In the genomic region with DNA sequence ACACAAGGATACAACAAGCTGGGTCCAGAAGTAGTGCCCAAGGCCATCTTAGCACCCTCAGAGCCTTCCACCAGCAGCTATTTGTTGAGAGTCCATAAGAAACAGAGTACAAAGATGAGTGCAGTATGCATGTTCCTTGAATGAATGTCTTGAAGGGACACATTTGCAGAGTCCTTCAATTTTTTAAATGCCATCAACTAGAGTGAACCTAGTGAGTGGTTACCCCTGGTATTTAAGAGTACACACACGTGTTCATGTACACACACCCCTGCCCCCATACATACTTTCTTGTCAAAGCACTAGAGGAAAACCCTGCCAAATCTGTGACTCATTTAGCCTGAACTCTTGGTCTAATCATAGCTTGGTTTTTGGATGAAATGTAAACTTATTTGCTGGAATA, we compare ENCODE assay signal across 13 cellular contexts.
DNase-seq lines count a peak whose midpoint lies in the region; ATAC-seq, FAIRE-seq and TF ChIP-seq lines count a peak whose summit lies in the region.
"Had no signal": no experiment of that assay in that cellular context is flagged by ENCODE, and none has a peak within 500 bp of the region (broad histone marks: within the 10 kb centered on the region; RNA-seq: fewer than 3 reads in every experiment).

No MANE protein-coding gene starts in this region.

- H3K9me3 ChIP-seq in HEK293 (ENCODE audit: control insufficient read depth, insufficient read depth, low read depth, low read length) (no peaks in the 10 kb centered on the region), astrocyte (ENCODE audit: insufficient read depth, low read depth, low read length) (no peaks in the 10 kb centered on the region), hepatocyte (ENCODE audit: low read depth) (no peaks in the 10 kb centered on the region), tibial nerve (no peaks in the 10 kb centered on the region)

- WGBS in hepatocyte (ENCODE audit: low lambda C conversion rate, missing lambda C conversion rate): 11% methylated on average over 1 of the region's 1 CpG
- 8 to 38% methylated on average over 1 of the region's 1 CpG for WGBS in tibial nerve, 2 donors

- H3K79me2 ChIP-seq in astrocyte (ENCODE audit: insufficient read depth, low read length): no peaks in the 10 kb centered on the region
- no peaks in the 10 kb centered on the region for H3K79me2 ChIP-seq in hepatocyte

- no peaks in the 10 kb centered on the region for H3K9me2 ChIP-seq in hepatocyte (replicated peaks; ENCODE audit: insufficient read depth)

- H3K27me3 Mint-ChIP-seq in astrocyte (ENCODE audit: low read depth, unreplicated experiment): no peaks in the 10 kb centered on the region
- H3K27me3 Mint-ChIP-seq in stimulated activated naive B cell treated with anti-CD40 and anti-IgM and Interleukin-4, amounts not matched to agents 10 μg/mL and 1 μg/mL and 100 μg/mL, for 72 hours: no peaks in the 10 kb centered on the region
- H3K27me3 Mint-ChIP-seq: T-helper 17 cell had no signal

- TF ChIP-seq CTCF in HEK293 (tag by site-specific recombination; IDR thresholded peaks at IDR 0.05) (no peak), astrocyte (IDR thresholded peaks at IDR 0.05; ENCODE audit: insufficient read depth, low read depth, low read length) (no peak), hepatocyte (IDR thresholded peaks at IDR 0.05; ENCODE audit: poor library complexity) (no peak), tibial nerve (IDR thresholded peaks at IDR 0.05) (no peak)

- H3K27ac ChIP-seq in HEK293 (ENCODE audit: extremely low read depth, low read depth, low read length): no peak overlapping the region
- peak overlapping the region; percentile 59 for H3K27ac ChIP-seq in astrocyte (ENCODE audit: low read depth, low read length)
- no peak overlapping the region for H3K27ac ChIP-seq in hepatocyte
- H3K27ac ChIP-seq in tibial nerve: peak overlapping the region in 3 of 4 donors; percentile 8 to 58 (median 23)

- H3K9me3 Mint-ChIP-seq in astrocyte (ENCODE audit: unreplicated experiment): peaks cover 2% of the 10 kb centered on the region
- H3K9me3 Mint-ChIP-seq in stimulated activated naive B cell treated with anti-CD40 and anti-IgM and Interleukin-4, amounts not matched to agents 10 μg/mL and 1 μg/mL and 100 μg/mL, for 72 hours: no peaks in the 10 kb centered on the region

- TF ChIP-seq POLR2A in tibial nerve (IDR thresholded peaks at IDR 0.05): no peak

- POLR2A ChIA-PET in HEK293 (lab: Yijun Ruan, JAX): interaction anchor here (0.6 kb wide), 1 partner anchor 137 kb away, joined by 4 read pairs; no protein-coding TSS in a partner anchor

- no peak for TF ChIP-seq EP300 in tibial nerve (IDR thresholded peaks at IDR 0.05)

- peak overlapping the region; percentile 64 for H3K27ac Mint-ChIP-seq in astrocyte (ENCODE audit: unreplicated experiment)
- H3K27ac Mint-ChIP-seq in stimulated activated naive B cell treated with anti-CD40 and anti-IgM and Interleukin-4, amounts not matched to agents 10 μg/mL and 1 μg/mL and 100 μg/mL, for 72 hours: no peak overlapping the region
- H3K27ac Mint-ChIP-seq: T-helper 17 cell had no signal

- peaks cover 1% of the 10 kb centered on the region for H3K36me3 Mint-ChIP-seq in astrocyte (ENCODE audit: low read depth, unreplicated experiment)
- no peaks in the 10 kb centered on the region for H3K36me3 Mint-ChIP-seq in stimulated activated naive B cell treated with anti-CD40 and anti-IgM and Interleukin-4, amounts not matched to agents 10 μg/mL and 1 μg/mL and 100 μg/mL, for 72 hours

- peak; percentile 77 for FAIRE-seq in astrocyte (lab: Jason Lieb, UNC)
- FAIRE-seq: frontal cortex had no signal

- H3K36me3 ChIP-seq in HEK293 (ENCODE audit: control insufficient read depth in 2 of 2, insufficient read depth in 1 of 2, low read length in 2 of 2) (no peaks in the 10 kb centered on the region), astrocyte (ENCODE audit: insufficient read depth, low read length) (no peaks in the 10 kb centered on the region), hepatocyte (replicated peaks; ENCODE audit: insufficient read depth, low read depth) (no peaks in the 10 kb centered on the region), tibial nerve (no peaks in the 10 kb centered on the region)

- CTCF ChIA-PET in HEK293 (lab: Yijun Ruan, JAX): interaction anchor here (1.5 kb wide), 1 partner anchor 41 kb away, joined by 6 read pairs; no protein-coding TSS in a partner anchor

- H3K4me3 ChIP-seq in HEK293 (ENCODE audit: low read depth, low read length) (no peak overlapping the region), astrocyte (ENCODE audit: insufficient read depth, low read depth, low read length) (no peak overlapping the region), hepatocyte (no peak overlapping the region), tibial nerve (no peak overlapping the region)
- H3K4me3 ChIP-seq: skin epidermis had no signal

- H3K27me3 ChIP-seq in astrocyte (ENCODE audit: insufficient read depth, low read length) (no peaks in the 10 kb centered on the region), hepatocyte (no peaks in the 10 kb centered on the region), tibial nerve (no peaks in the 10 kb centered on the region)

- H4K20me1 ChIP-seq in astrocyte (ENCODE audit: insufficient read depth, low read length) (no peaks in the 10 kb centered on the region), hepatocyte (ENCODE audit: insufficient read depth, poor library complexity, severe bottlenecking) (no peaks in the 10 kb centered on the region)

- peak overlapping the region; percentile 25 for H3K9ac ChIP-seq in astrocyte (ENCODE audit: low read length)

- H3K4me2 ChIP-seq in astrocyte (ENCODE audit: low read length) (peak overlapping the region; percentile 64), hepatocyte (no peak overlapping the region)

- no peak for ATAC-seq in stimulated activated naive B cell treated with anti-CD40 and anti-IgM and Interleukin-4, amounts not matched to agents 10 μg/mL and 1 μg/mL and 100 μg/mL, for 72 hours (replicated peaks)
- ATAC-seq in HG03442 (IDR thresholded peaks at IDR 0.05; ENCODE audit: unreplicated experiment): no peak
- no peak for ATAC-seq in GM19397 (IDR thresholded peaks at IDR 0.05; ENCODE audit: unreplicated experiment)
- ATAC-seq in HG02588 (IDR thresholded peaks at IDR 0.05; ENCODE audit: unreplicated experiment): no peak
- ATAC-seq: T-helper 17 cell had no signal

- no peak overlapping the region for H3K4me3 Mint-ChIP-seq in astrocyte (ENCODE audit: unreplicated experiment)
- H3K4me3 Mint-ChIP-seq in stimulated activated naive B cell treated with anti-CD40 and anti-IgM and Interleukin-4, amounts not matched to agents 10 μg/mL and 1 μg/mL and 100 μg/mL, for 72 hours: no peak overlapping the region
- H3K4me3 Mint-ChIP-seq: T-helper 17 cell had no signal

- H3K4me1 ChIP-seq in HEK293 (ENCODE audit: control insufficient read depth, insufficient read depth, low read length) (no peaks in the 10 kb centered on the region), astrocyte (ENCODE audit: insufficient read depth, low read length) (peaks cover 33% of the 10 kb centered on the region), hepatocyte (ENCODE audit: insufficient read depth) (no peaks in the 10 kb centered on the region), tibial nerve (peaks cover 0 to 40% (median 13%) of the 10 kb centered on the region in 4 donors)

- DNase-seq in astrocyte (ENCODE audit: low read depth) (peak; percentile 99), hepatocyte (ENCODE audit: low spot score) (peak; percentile 26), tibial nerve (ENCODE audit: low spot score in 2 of 2) (no peak)
- no peak for DNase-seq in stimulated activated naive B cell treated with anti-CD40 and anti-IgM and Interleukin-4, amounts not matched to agents 10 μg/mL and 1 μg/mL and 100 μg/mL, for 72 hours
- DNase-seq: DMS79 treated with DMSO at 0.1 percent for 48 hours, NCI-H774, T-helper 17 cell had no signal

- H3K4me1 Mint-ChIP-seq in astrocyte (ENCODE audit: low read depth, unreplicated experiment): peaks cover 10% of the 10 kb centered on the region
- H3K4me1 Mint-ChIP-seq in stimulated activated naive B cell treated with anti-CD40 and anti-IgM and Interleukin-4, amounts not matched to agents 10 μg/mL and 1 μg/mL and 100 μg/mL, for 72 hours: no peaks in the 10 kb centered on the region
- H3K4me1 Mint-ChIP-seq: T-helper 17 cell had no signal

- H2AFZ ChIP-seq in astrocyte (ENCODE audit: low read depth, low read length) (no peak overlapping the region), hepatocyte (no peak overlapping the region)

TF ChIP-seq in HEK293, 187 proteins besides CTCF, POLR2A, EP300 and RAD21 (continues in another document):
- TF ChIP-seq ZNF391 (tag by site-specific recombination; IDR thresholded peaks at IDR 0.05; ENCODE audit: borderline replicate concordance, low read depth) (no peak), ZNF248 (tag by site-specific recombination; IDR thresholded peaks at IDR 0.05) (no peak), ZNF155 (tag by site-specific recombination; IDR thresholded peaks at IDR 0.05) (no peak), ZNF16 (tag by site-specific recombination; IDR thresholded peaks at IDR 0.05; ENCODE audit: low read depth) (no peak), ZNF501 (tag by site-specific recombination; IDR thresholded peaks at IDR 0.05) (no peak), ZNF747 (tag by site-specific recombination; IDR thresholded peaks at IDR 0.05) (no peak)
- TF ChIP-seq, protein P1, sequence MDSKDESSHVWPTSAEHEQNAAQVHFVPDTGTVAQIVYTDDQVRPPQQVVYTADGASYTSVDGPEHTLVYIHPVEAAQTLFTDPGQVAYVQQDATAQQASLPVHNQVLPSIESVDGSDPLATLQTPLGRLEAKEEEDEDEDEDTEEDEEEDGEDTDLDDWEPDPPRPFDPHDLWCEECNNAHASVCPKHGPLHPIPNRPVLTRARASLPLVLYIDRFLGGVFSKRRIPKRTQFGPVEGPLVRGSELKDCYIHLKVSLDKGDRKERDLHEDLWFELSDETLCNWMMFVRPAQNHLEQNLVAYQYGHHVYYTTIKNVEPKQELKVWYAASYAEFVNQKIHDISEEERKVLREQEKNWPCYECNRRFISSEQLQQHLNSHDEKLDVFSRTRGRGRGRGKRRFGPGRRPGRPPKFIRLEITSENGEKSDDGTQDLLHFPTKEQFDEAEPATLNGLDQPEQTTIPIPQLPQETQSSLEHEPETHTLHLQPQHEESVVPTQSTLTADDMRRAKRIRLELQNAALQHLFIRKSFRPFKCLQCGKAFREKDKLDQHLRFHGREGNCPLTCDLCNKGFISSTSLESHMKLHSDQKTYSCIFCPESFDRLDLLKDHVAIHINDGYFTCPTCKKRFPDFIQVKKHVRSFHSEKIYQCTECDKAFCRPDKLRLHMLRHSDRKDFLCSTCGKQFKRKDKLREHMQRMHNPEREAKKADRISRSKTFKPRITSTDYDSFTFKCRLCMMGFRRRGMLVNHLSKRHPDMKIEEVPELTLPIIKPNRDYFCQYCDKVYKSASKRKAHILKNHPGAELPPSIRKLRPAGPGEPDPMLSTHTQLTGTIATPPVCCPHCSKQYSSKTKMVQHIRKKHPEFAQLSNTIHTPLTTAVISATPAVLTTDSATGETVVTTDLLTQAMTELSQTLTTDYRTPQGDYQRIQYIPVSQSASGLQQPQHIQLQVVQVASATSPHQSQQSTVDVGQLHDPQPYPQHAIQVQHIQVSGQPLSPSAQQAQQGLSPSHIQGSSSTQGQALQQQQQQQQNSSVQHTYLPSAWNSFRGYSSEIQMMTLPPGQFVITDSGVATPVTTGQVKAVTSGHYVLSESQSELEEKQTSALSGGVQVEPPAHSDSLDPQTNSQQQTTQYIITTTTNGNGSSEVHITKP (tag by site-specific recombination; IDR thresholded peaks at IDR 0.05): 0 out of 2 replicates have a peak, but pooled peaks have one; percentile 20

Comparison
In these comparisons a context has a peak if more than half of its experiments do, and no peak if none do; other contexts are left out.
1. H3K27ac ChIP-seq: peak in astrocyte (single experiment) and tibial nerve (3 of 4); none in HEK293 (single experiment) and hepatocyte (single experiment).
2. DNase-seq: peak in astrocyte (single experiment) and hepatocyte (single experiment); none in tibial nerve (0 of 2) and stimulated activated naive B cell treated with anti-CD40 and anti-IgM and Interleukin-4, amounts not matched to agents 10 μg/mL and 1 μg/mL and 100 μg/mL, for 72 hours (single experiment).